ENCODE assay signal across 18 cellular contexts in genomic region chr12:109548258-109548657, GRCh38. TPM values are rescaled to one million over a fixed set of nuclear protein-coding genes. Genes with fewer than 3 reads are reported as not detected.
DNase-seq lines count a peak whose midpoint lies in the region; ATAC-seq and TF ChIP-seq lines count a peak whose summit lies in the region.
"Had no signal": no experiment of that assay in that cellular context is flagged by ENCODE, and none has a peak within 500 bp of the region (broad histone marks: within the 10 kb centered on the region; RNA-seq: fewer than 3 reads in every experiment).

No MANE protein-coding gene starts in this region.

- H3K36me3 ChIP-seq in BLaER1 (no peaks in the 10 kb centered on the region), HEK293 (ENCODE audit: control insufficient read depth in 2 of 2, insufficient read depth in 1 of 2, low read length in 2 of 2) (no peaks in the 10 kb centered on the region), osteoblast (ENCODE audit: insufficient read depth, low read length) (no peaks in the 10 kb centered on the region)
- H3K36me3 ChIP-seq: BE2C; BLaER1 treated with 17β-estradiol and CSF1 and Interleukin-3, amounts not matched to agents 10 nM and 100 nM had no signal

- H3K27me3 ChIP-seq in BLaER1 (no peaks in the 10 kb centered on the region), osteoblast (ENCODE audit: insufficient read depth, low read length) (peaks cover 28% of the 10 kb centered on the region)
- H3K27me3 ChIP-seq: BE2C; BLaER1 treated with 17β-estradiol and CSF1 and Interleukin-3, amounts not matched to agents 10 nM and 100 nM had no signal

- H3K27ac Mint-ChIP-seq in immature natural killer cell (peak overlapping the region in 4 of 6 donors; percentile 19 to 79 (median 40)), MCF 10A (ENCODE audit: low read depth, unreplicated experiment) (no peak overlapping the region)
- H3K27ac Mint-ChIP-seq: CD4-positive, alpha-beta T cell; CD8-positive, alpha-beta T cell had no signal

- no peaks in the 10 kb centered on the region for H3K36me3 Mint-ChIP-seq in immature natural killer cell
- no peaks in the 10 kb centered on the region for H3K36me3 Mint-ChIP-seq in MCF 10A (ENCODE audit: insufficient read depth, unreplicated experiment)
- H3K36me3 Mint-ChIP-seq: CD8-positive, alpha-beta T cell had no signal

- H3K4me3 ChIP-seq in BLaER1 (no peak overlapping the region), HEK293 (ENCODE audit: low read depth, low read length) (no peak overlapping the region), osteoblast (ENCODE audit: insufficient read depth, low read length) (no peak overlapping the region)
- H3K4me3 ChIP-seq: BLaER1 treated with 17β-estradiol and CSF1 and Interleukin-3, amounts not matched to agents 10 nM and 100 nM had no signal

- no peaks in the 10 kb centered on the region for H4K20me1 ChIP-seq in BLaER1
- H4K20me1 ChIP-seq in osteoblast (ENCODE audit: insufficient read depth, low read length): no peaks in the 10 kb centered on the region

- H2AFZ ChIP-seq in osteoblast (ENCODE audit: low read length): no peak overlapping the region

- DNase-seq in immature natural killer cell (no peak), osteoblast (ENCODE audit: insufficient read length, low spot score, missing footprints) (peak; percentile 84), anterior cingulate cortex (lab: John Stamatoyannopoulos, UW) (no peak), MCF 10A (ENCODE audit: unreplicated experiment) (no peak)
- DNase-seq: 8988T; ACHN; BE2C; Caco-2; Calu3; CD4-positive, alpha-beta T cell; CD8-positive, alpha-beta T cell; DMS79 treated with DMSO at 0.1 percent for 48 hours; GF-D8 had no signal

- H3K9me3 Mint-ChIP-seq in immature natural killer cell (no peaks in the 10 kb centered on the region), MCF 10A (ENCODE audit: unreplicated experiment) (no peaks in the 10 kb centered on the region)
- H3K9me3 Mint-ChIP-seq: CD4-positive, alpha-beta T cell; CD8-positive, alpha-beta T cell had no signal

- intact Hi-C loops in MCF 10A (cut with micrococcal nuclease): no loop called here

- H3K9me3 ChIP-seq in BLaER1 (no peaks in the 10 kb centered on the region), HEK293 (ENCODE audit: control insufficient read depth, insufficient read depth, low read depth, low read length) (no peaks in the 10 kb centered on the region), osteoblast (ENCODE audit: low read depth, low read length) (no peaks in the 10 kb centered on the region)
- H3K9me3 ChIP-seq: BE2C; BLaER1 treated with 17β-estradiol and CSF1 and Interleukin-3, amounts not matched to agents 10 nM and 100 nM; Caco-2 had no signal

- TF ChIP-seq CTCF in HEK293 (tag by site-specific recombination; IDR thresholded peaks at IDR 0.05) (no peak), osteoblast (IDR thresholded peaks at IDR 0.05; ENCODE audit: extremely low read depth, low read depth, low read length) (no peak), MCF 10A (IDR thresholded peaks at IDR 0.05; ENCODE audit: unreplicated experiment) (no peak)

- BruUV-seq in MCF 10A (replicated peaks; lab: Mats Ljungman, UMichigan): no TSS peak

- POLR2A ChIA-PET in HEK293 (lab: Yijun Ruan, JAX): no interaction called here
- POLR2A ChIA-PET in MCF 10A (lab: Yijun Ruan, JAX): no interaction called here

- H3K79me2 ChIP-seq in osteoblast (ENCODE audit: insufficient read depth, low read length): no peaks in the 10 kb centered on the region

- CTCF ChIA-PET in HEK293 (lab: Yijun Ruan, JAX) (interaction anchor here (0.9 to 1.3 kb wide), 2 partner anchors 27 to 29 kb away, joined by 3 to 4 read pairs; no protein-coding TSS in a partner anchor), MCF 10A (lab: Yijun Ruan, JAX) (no interaction called here)

- H3K4me1 Mint-ChIP-seq in immature natural killer cell (peaks cover 67 to 69% of the 10 kb centered on the region in 2 donors), MCF 10A (ENCODE audit: insufficient read depth, unreplicated experiment) (peaks cover 6% of the 10 kb centered on the region)

- no peak overlapping the region for H3K4me3 Mint-ChIP-seq in immature natural killer cell
- H3K4me3 Mint-ChIP-seq in MCF 10A (ENCODE audit: unreplicated experiment): no peak overlapping the region
- H3K4me3 Mint-ChIP-seq: CD4-positive, alpha-beta T cell; CD8-positive, alpha-beta T cell had no signal

- H3K27ac ChIP-seq in BLaER1: no peak overlapping the region
- H3K27ac ChIP-seq in HEK293 (ENCODE audit: extremely low read depth, low read depth, low read length): no peak overlapping the region
- H3K27ac ChIP-seq in osteoblast (ENCODE audit: low read depth, low read length): no peak overlapping the region
- H3K27ac ChIP-seq: BLaER1 treated with 17β-estradiol and CSF1 and Interleukin-3, amounts not matched to agents 10 nM and 100 nM; C4-2B had no signal

- peaks cover 1 to 2% (median 1%) of the 10 kb centered on the region in 3 donors for H3K27me3 Mint-ChIP-seq in immature natural killer cell (ENCODE audit: low read depth in 3 of 3)
- H3K27me3 Mint-ChIP-seq in MCF 10A (ENCODE audit: insufficient read depth, unreplicated experiment): peaks cover 26% of the 10 kb centered on the region

- ATAC-seq in HG02678 (IDR thresholded peaks at IDR 0.05; ENCODE audit: unreplicated experiment): no peak
- ATAC-seq: CD8-positive, alpha-beta T cell had no signal

- no peak overlapping the region for H3K9ac ChIP-seq in BLaER1
- H3K9ac ChIP-seq: BLaER1 treated with 17β-estradiol and CSF1 and Interleukin-3, amounts not matched to agents 10 nM and 100 nM had no signal

- peaks cover 24% of the 10 kb centered on the region for H3K4me1 ChIP-seq in BLaER1
- H3K4me1 ChIP-seq in HEK293 (ENCODE audit: control insufficient read depth, insufficient read depth, low read length): no peaks in the 10 kb centered on the region
- H3K4me1 ChIP-seq in osteoblast (ENCODE audit: insufficient read depth, low read length): peaks cover 11% of the 10 kb centered on the region
- H3K4me1 ChIP-seq: BE2C, Caco-2 had no signal

- H3K4me2 ChIP-seq in BLaER1 (peak overlapping the region; percentile 64; the same call in 1 of the 2 replicates), osteoblast (ENCODE audit: insufficient read depth, low read length) (no peak overlapping the region)

TF ChIP-seq in HEK293, 187 proteins besides CTCF, POLR2A, EP300 and RAD21:
- TF ChIP-seq ZNF621 (tag by site-specific recombination; IDR thresholded peaks at IDR 0.05): no peak
- no peak for TF ChIP-seq GLI2 (tag by site-specific recombination; IDR thresholded peaks at IDR 0.05; ENCODE audit: borderline replicate concordance, low read depth)
- no peak for TF ChIP-seq PRDM6 (tag by site-specific recombination; IDR thresholded peaks at IDR 0.05)
- no peak for TF ChIP-seq ZNF302 (tag by site-specific recombination; IDR thresholded peaks at IDR 0.05; ENCODE audit: low read depth)
- peak; percentile 75; the same call in 1 of the 2 replicates for TF ChIP-seq ZBTB17 (tag by site-specific recombination; IDR thresholded peaks at IDR 0.05)
- no peak for TF ChIP-seq ZNF350 (tag by site-specific recombination; IDR thresholded peaks at IDR 0.05)
- peak; percentile 78; the same call in 1 of the 2 replicates for TF ChIP-seq ZNF23 (tag by site-specific recombination; IDR thresholded peaks at IDR 0.05; ENCODE audit: borderline replicate concordance)

RNA-seq across cellular contexts. Expression of gene MMAB, which starts 25.0 kb away (rescaled TPM):
- polyA plus RNA-seq in immature natural killer cell: 10 to 100 TPM; 25.6 to 61.6 (median 59.0) TPM
- total RNA-seq in osteoblast (34.4 and 35.7 TPM in 2 replicates), MCF 10A (2022) (36.0 and 59.2 TPM in 2 replicates)

RNA-seq across cellular contexts. Expression of gene MVK, which starts 25.3 kb away (rescaled TPM):
- 1 to 10 TPM; 3.4 to 4.9 (median 4.2) TPM for polyA plus RNA-seq in immature natural killer cell
- 31.1 and 31.2 TPM in 2 replicates for total RNA-seq in osteoblast
- 15.5 and 17.1 TPM in 2 replicates for total RNA-seq in MCF 10A (2022)
